1 cellular context compared by ENCODE assay signal in genomic region chr3:181932039-181932438, GRCh38.
TF ChIP-seq lines count a peak whose summit lies in the region.

No MANE protein-coding gene starts in this region.

TF ChIP-seq in GM23338, 12 proteins besides CTCF, POLR2A, EP300 and RAD21 (continued from another document):
- TF ChIP-seq JUNB (IDR thresholded peaks at IDR 0.05; ENCODE audit: unreplicated experiment) (no peak), ETS1 (IDR thresholded peaks at IDR 0.05) (no peak)
- TF ChIP-seq, protein P1, sequence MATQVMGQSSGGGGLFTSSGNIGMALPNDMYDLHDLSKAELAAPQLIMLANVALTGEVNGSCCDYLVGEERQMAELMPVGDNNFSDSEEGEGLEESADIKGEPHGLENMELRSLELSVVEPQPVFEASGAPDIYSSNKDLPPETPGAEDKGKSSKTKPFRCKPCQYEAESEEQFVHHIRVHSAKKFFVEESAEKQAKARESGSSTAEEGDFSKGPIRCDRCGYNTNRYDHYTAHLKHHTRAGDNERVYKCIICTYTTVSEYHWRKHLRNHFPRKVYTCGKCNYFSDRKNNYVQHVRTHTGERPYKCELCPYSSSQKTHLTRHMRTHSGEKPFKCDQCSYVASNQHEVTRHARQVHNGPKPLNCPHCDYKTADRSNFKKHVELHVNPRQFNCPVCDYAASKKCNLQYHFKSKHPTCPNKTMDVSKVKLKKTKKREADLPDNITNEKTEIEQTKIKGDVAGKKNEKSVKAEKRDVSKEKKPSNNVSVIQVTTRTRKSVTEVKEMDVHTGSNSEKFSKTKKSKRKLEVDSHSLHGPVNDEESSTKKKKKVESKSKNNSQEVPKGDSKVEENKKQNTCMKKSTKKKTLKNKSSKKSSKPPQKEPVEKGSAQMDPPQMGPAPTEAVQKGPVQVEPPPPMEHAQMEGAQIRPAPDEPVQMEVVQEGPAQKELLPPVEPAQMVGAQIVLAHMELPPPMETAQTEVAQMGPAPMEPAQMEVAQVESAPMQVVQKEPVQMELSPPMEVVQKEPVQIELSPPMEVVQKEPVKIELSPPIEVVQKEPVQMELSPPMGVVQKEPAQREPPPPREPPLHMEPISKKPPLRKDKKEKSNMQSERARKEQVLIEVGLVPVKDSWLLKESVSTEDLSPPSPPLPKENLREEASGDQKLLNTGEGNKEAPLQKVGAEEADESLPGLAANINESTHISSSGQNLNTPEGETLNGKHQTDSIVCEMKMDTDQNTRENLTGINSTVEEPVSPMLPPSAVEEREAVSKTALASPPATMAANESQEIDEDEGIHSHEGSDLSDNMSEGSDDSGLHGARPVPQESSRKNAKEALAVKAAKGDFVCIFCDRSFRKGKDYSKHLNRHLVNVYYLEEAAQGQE (IDR thresholded peaks at IDR 0.05; ENCODE audit: unreplicated experiment), result no peak
